In the genomic region with DNA sequence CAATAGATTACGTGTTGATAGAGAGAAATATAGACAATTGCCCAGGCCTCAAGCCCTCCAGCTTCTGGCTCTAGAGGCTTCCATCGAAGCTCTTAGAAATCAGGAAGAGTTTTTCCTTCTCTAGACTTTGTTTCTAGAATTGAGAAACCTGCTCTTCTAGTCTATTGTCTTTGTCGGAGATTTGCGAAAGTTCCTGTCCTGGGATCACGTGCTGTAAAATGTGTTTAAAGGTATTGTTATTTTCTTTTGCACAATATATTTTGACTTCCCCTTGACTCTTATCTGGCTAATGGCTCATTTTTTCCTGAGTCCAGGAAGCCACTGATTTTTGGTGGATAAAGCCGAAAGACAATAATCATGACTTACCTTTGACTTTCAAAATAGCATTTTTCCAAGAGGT, we compare ENCODE assay signal across 9 cellular contexts. TPM values are rescaled to one million over a fixed set of nuclear protein-coding genes. Genes with fewer than 3 reads are reported as not detected.
"Had no signal": no experiment of that assay in that cellular context is flagged by ENCODE, and none has a peak within 500 bp of the region (broad histone marks: within the 10 kb centered on the region; RNA-seq: fewer than 3 reads in every experiment).

No MANE protein-coding gene starts in this region.

- FAIRE-seq: G401.6, GM12878, GM12891, GM12892, GM18507, GM19239 had no signal

- H3K4me3 ChIP-seq: GM12878 had no signal

- DNase-seq: GDM1, GF-D8 had no signal

- ATAC-seq: GM12878 had no signal

RNA-seq across cellular contexts. Expression of a gene that starts 32.1 kb away (rescaled TPM):
- total RNA-seq: G401, GM12878 had no signal
- polyA plus RNA-seq: GM12878 had no signal
